1 cellular context compared by ENCODE assay signal in the genomic region with DNA sequence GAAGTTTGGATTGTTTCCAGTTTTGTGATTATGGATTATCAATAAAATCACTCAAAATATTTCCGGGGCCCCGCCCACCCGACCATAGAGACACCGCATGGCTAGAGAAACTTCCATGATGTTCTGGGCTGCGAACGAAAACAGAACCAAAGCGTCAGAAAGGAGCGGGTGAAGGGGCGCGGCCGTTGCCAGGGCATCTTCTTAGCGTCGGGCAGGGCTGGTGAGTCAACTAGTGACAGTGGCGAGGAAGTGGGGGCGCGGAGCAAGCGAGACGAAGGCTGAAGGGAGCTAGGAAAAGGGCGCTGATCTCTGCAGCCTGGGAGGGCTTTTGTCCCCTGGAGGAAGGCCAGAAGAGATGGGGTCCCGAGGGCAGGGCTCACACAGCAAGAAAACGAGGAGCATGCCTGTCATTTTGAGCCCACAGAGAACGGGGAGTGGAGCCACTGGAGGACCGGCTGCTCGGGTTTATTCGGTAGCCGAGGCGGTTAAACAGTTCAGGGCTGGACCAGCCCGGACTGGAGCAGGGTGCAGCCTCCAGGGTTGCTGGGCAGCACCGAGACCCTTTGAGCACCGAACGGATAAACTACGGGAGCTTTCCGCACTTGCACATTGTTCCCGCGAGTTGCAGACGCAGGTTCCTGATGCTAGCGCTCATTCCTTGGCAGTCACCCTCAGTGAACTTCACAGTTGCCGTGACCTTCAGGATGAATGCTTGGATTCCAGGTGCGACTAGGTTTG.
TF ChIP-seq lines count a peak whose summit lies in the region.

No MANE protein-coding gene starts in this region.

TF ChIP-seq in GM12878, 131 proteins besides CTCF, POLR2A, EP300 and RAD21 (continued from another document):
- TF ChIP-seq, protein P1, sequence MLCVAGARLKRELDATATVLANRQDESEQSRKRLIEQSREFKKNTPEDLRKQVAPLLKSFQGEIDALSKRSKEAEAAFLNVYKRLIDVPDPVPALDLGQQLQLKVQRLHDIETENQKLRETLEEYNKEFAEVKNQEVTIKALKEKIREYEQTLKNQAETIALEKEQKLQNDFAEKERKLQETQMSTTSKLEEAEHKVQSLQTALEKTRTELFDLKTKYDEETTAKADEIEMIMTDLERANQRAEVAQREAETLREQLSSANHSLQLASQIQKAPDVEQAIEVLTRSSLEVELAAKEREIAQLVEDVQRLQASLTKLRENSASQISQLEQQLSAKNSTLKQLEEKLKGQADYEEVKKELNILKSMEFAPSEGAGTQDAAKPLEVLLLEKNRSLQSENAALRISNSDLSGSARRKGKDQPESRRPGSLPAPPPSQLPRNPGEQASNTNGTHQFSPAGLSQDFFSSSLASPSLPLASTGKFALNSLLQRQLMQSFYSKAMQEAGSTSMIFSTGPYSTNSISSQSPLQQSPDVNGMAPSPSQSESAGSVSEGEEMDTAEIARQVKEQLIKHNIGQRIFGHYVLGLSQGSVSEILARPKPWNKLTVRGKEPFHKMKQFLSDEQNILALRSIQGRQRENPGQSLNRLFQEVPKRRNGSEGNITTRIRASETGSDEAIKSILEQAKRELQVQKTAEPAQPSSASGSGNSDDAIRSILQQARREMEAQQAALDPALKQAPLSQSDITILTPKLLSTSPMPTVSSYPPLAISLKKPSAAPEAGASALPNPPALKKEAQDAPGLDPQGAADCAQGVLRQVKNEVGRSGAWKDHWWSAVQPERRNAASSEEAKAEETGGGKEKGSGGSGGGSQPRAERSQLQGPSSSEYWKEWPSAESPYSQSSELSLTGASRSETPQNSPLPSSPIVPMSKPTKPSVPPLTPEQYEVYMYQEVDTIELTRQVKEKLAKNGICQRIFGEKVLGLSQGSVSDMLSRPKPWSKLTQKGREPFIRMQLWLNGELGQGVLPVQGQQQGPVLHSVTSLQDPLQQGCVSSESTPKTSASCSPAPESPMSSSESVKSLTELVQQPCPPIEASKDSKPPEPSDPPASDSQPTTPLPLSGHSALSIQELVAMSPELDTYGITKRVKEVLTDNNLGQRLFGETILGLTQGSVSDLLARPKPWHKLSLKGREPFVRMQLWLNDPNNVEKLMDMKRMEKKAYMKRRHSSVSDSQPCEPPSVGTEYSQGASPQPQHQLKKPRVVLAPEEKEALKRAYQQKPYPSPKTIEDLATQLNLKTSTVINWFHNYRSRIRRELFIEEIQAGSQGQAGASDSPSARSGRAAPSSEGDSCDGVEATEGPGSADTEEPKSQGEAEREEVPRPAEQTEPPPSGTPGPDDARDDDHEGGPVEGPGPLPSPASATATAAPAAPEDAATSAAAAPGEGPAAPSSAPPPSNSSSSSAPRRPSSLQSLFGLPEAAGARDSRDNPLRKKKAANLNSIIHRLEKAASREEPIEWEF (IDR thresholded peaks at IDR 0.05; ENCODE audit: insufficient replicate concordance, low read depth, low read length) = no peak
- TF ChIP-seq, protein P2, sequence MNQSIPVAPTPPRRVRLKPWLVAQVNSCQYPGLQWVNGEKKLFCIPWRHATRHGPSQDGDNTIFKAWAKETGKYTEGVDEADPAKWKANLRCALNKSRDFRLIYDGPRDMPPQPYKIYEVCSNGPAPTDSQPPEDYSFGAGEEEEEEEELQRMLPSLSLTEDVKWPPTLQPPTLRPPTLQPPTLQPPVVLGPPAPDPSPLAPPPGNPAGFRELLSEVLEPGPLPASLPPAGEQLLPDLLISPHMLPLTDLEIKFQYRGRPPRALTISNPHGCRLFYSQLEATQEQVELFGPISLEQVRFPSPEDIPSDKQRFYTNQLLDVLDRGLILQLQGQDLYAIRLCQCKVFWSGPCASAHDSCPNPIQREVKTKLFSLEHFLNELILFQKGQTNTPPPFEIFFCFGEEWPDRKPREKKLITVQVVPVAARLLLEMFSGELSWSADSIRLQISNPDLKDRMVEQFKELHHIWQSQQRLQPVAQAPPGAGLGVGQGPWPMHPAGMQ (IDR thresholded peaks at IDR 0.05; ENCODE audit: borderline replicate concordance) = no peak
- TF ChIP-seq ZNF217 (IDR thresholded peaks at IDR 0.05) (no peak), IRF4 (IDR thresholded peaks at IDR 0.05; ENCODE audit: low read depth, low read length) (no peak), BMI1 (IDR thresholded peaks at IDR 0.05; ENCODE audit: borderline replicate concordance) (no peak), SPI1 (IDR thresholded peaks at IDR 0.05; ENCODE audit: borderline replicate concordance, insufficient read depth, low read depth, low read length) (no peak), SMAD5 (IDR thresholded peaks at IDR 0.05; ENCODE audit: low read depth) (no peak), CREB1 (IDR thresholded peaks at IDR 0.05; ENCODE audit: low read depth) (no peak), FOXK2 (IDR thresholded peaks at IDR 0.05) (no peak), LARP7 (IDR thresholded peaks at IDR 0.05) (no peak)
